ENCODE assay signal across 2 cellular contexts in genomic region chr12:115763982-115764621, GRCh38.
TF ChIP-seq lines count a peak whose summit lies in the region.

No MANE protein-coding gene starts in this region.

TF ChIP-seq in HepG2, 621 proteins besides CTCF, POLR2A, EP300 and RAD21 (continues in another document):
- TF ChIP-seq DR1 (CRISPR knock-in tag; IDR thresholded peaks at IDR 0.05) = no peak
- TF ChIP-seq NCOA5 (CRISPR knock-in tag; IDR thresholded peaks at IDR 0.05) = 0 out of 2 replicates have a peak, but pooled peaks have one; percentile 31
- TF ChIP-seq JARID2 (CRISPR knock-in tag; IDR thresholded peaks at IDR 0.05; ENCODE audit: insufficient replicate concordance) = no peak
- TF ChIP-seq ZNF792 (CRISPR knock-in tag; IDR thresholded peaks at IDR 0.05) = peak; percentile 86; the same call in 1 of the 2 replicates
- TF ChIP-seq ZBTB25 (CRISPR knock-in tag; IDR thresholded peaks at IDR 0.05) = 0 out of 2 replicates have a peak, but pooled peaks have one; percentile 22
- peak; percentile 57; the same call in 1 of the 2 replicates for TF ChIP-seq ZNF580 (CRISPR knock-in tag; IDR thresholded peaks at IDR 0.05; ENCODE audit: borderline replicate concordance, low read depth)
- TF ChIP-seq ZKSCAN8 (CRISPR knock-in tag; IDR thresholded peaks at IDR 0.05; ENCODE audit: borderline replicate concordance) = 0 out of 2 replicates have a peak, but pooled peaks have one; percentile 58
- peak; percentile 54; the same call in 1 of the 2 replicates for TF ChIP-seq ZSCAN9 (CRISPR knock-in tag; IDR thresholded peaks at IDR 0.05; ENCODE audit: borderline replicate concordance)
- peak; percentile 65; the same call in 1 of the 2 replicates for TF ChIP-seq KAT8 (CRISPR knock-in tag; IDR thresholded peaks at IDR 0.05)
- 0 out of 2 replicates have a peak, but pooled peaks have one; percentile 41 for TF ChIP-seq TFE3 (CRISPR knock-in tag; IDR thresholded peaks at IDR 0.05)
- TF ChIP-seq ZFP1 (CRISPR knock-in tag; IDR thresholded peaks at IDR 0.05) = peak; percentile 58; the same call in 1 of the 2 replicates
- TF ChIP-seq ZNF260 (CRISPR knock-in tag; IDR thresholded peaks at IDR 0.05; ENCODE audit: borderline replicate concordance, low read depth) = no peak
- peak; percentile 47; the same call in 1 of the 2 replicates for TF ChIP-seq RXRB (CRISPR knock-in tag; IDR thresholded peaks at IDR 0.05; ENCODE audit: borderline replicate concordance)
- TF ChIP-seq ELF1 (CRISPR knock-in tag; IDR thresholded peaks at IDR 0.05) = 0 out of 2 replicates have a peak, but pooled peaks have one; percentile 33
- TF ChIP-seq SP5 (CRISPR knock-in tag; IDR thresholded peaks at IDR 0.05; ENCODE audit: borderline replicate concordance, low read depth) = peak; percentile 94
- no peak for TF ChIP-seq ZMYM2 (CRISPR knock-in tag; IDR thresholded peaks at IDR 0.05)
- no peak for TF ChIP-seq BRF2 (CRISPR knock-in tag; IDR thresholded peaks at IDR 0.05)
- peak; percentile 33; the same call in 1 of the 2 replicates for TF ChIP-seq ZNF878 (CRISPR knock-in tag; IDR thresholded peaks at IDR 0.05)
- no peak for TF ChIP-seq HIVEP1 (CRISPR knock-in tag; IDR thresholded peaks at IDR 0.05)
- TF ChIP-seq NCOA2 (CRISPR knock-in tag; IDR thresholded peaks at IDR 0.05) = peak; percentile 61; the same call in 1 of the 2 replicates
- TF ChIP-seq ZFAT (CRISPR knock-in tag; conservative IDR thresholded peaks at IDR 0.05) = no peak
- peak; percentile 40; the same call in 1 of the 2 replicates for TF ChIP-seq ISL2 (CRISPR knock-in tag; IDR thresholded peaks at IDR 0.05)
- peak; percentile 80 for TF ChIP-seq GATAD2A (CRISPR knock-in tag; IDR thresholded peaks at IDR 0.05)
- TF ChIP-seq PAXIP1 (CRISPR knock-in tag; conservative IDR thresholded peaks at IDR 0.05) = peak; percentile 74
- peak; percentile 92 for TF ChIP-seq FOXA3 (CRISPR knock-in tag; IDR thresholded peaks at IDR 0.05)
- no peak for TF ChIP-seq ZNF251 (CRISPR knock-in tag; IDR thresholded peaks at IDR 0.05)
- TF ChIP-seq KDM6A (CRISPR knock-in tag; IDR thresholded peaks at IDR 0.05; ENCODE audit: low read depth) = no peak

TF ChIP-seq in GM12878, 131 proteins besides CTCF, POLR2A, EP300 and RAD21:
- TF ChIP-seq TBL1XR1 (IDR thresholded peaks at IDR 0.05; ENCODE audit: low read depth, low read length) = no peak
- peak; percentile 24 for TF ChIP-seq USF1 (IDR thresholded peaks at IDR 0.05; ENCODE audit: borderline replicate concordance, extremely low read length, insufficient read depth, low read depth, low read length)
TF ChIP-seq in GM12878: peak in this region for 1.
